Comparison of ENCODE assay signal across 22 cellular contexts in genomic region chr1:50371749-50372148, GRCh38. TPM values are rescaled to one million over a fixed set of nuclear protein-coding genes. Genes with fewer than 3 reads are reported as not detected.
DNase-seq lines count a peak whose midpoint lies in the region; ATAC-seq, FAIRE-seq and TF ChIP-seq lines count a peak whose summit lies in the region.
"Had no signal": no experiment of that assay in that cellular context is flagged by ENCODE, and none has a peak within 500 bp of the region (broad histone marks: within the 10 kb centered on the region; RNA-seq: fewer than 3 reads in every experiment).

No MANE protein-coding gene starts in this region.

- peaks cover 4% of the 10 kb centered on the region; the same call in 1 of the 3 replicates for H3K4me1 Mint-ChIP-seq in GM23338
- H3K4me1 Mint-ChIP-seq in endothelial cell (ENCODE audit: unreplicated experiment), result no peaks in the 10 kb centered on the region

- peak; percentile 28 for DNase-seq in AG10803 (ENCODE audit: low read depth)
- DNase-seq in GM23338 (ENCODE audit: low spot score), result peak; percentile 48
- DNase-seq in NT2/D1 (ENCODE audit: low read depth, low spot score), result peak; percentile 20
- DNase-seq in keratinocyte (ENCODE audit: low read depth, low spot score), result no peak
- no peak for DNase-seq in endothelial cell (ENCODE audit: low spot score)
- DNase-seq in activated CD8-positive, alpha-beta memory T cell treated with anti-CD3 and anti-CD28 coated beads, Interleukin-2, amount 50 U/mL, for 48 hours, result no peak
- DNase-seq: BE2C, IMR-90, NCI-H1694, NCI-H2081, NCI-H2171, NCI-H524 treated with DMSO at 0.1 percent for 48 hours, NCI-H82, SJCRH30 had no signal

- H3K9me3 Mint-ChIP-seq in GM23338 (peaks cover 24% of the 10 kb centered on the region; the same call in 2 of the 3 replicates), endothelial cell (ENCODE audit: unreplicated experiment) (no peaks in the 10 kb centered on the region)

- H3K27ac Mint-ChIP-seq in GM23338 (no peak overlapping the region), endothelial cell (ENCODE audit: unreplicated experiment) (no peak overlapping the region)

- H3K27me3 Mint-ChIP-seq in GM23338 (ENCODE audit: insufficient read depth, low read depth, poor library complexity) (peaks cover 19% of the 10 kb centered on the region), endothelial cell (ENCODE audit: unreplicated experiment) (peaks cover 3% of the 10 kb centered on the region)

- H3K9me2 ChIP-seq in GM23338 (ENCODE audit: insufficient read depth), result peaks cover 9% of the 10 kb centered on the region

- H4K20me1 ChIP-seq in GM23338 (replicated peaks; ENCODE audit: insufficient read depth) (no peaks in the 10 kb centered on the region), keratinocyte (ENCODE audit: control insufficient read depth, extremely low read depth, insufficient read depth, low read length) (no peaks in the 10 kb centered on the region)

- H3K79me2 ChIP-seq in GM23338 (replicated peaks; ENCODE audit: insufficient read depth) (no peaks in the 10 kb centered on the region), keratinocyte (ENCODE audit: control insufficient read depth, insufficient read depth, low read length) (no peaks in the 10 kb centered on the region)

- H3K4me3 Mint-ChIP-seq in GM23338 (no peak overlapping the region), endothelial cell (ENCODE audit: unreplicated experiment) (no peak overlapping the region)

- no peak for TF ChIP-seq CTCF in AG10803 (conservative IDR thresholded peaks at IDR 0.05; ENCODE audit: low read length)
- TF ChIP-seq CTCF in GM23338 (conservative IDR thresholded peaks at IDR 0.05; ENCODE audit: low read depth in 2 of 2), result no peak
- peak in 1 of 3 experiments; percentile 16 for TF ChIP-seq CTCF in keratinocyte (optimal IDR thresholded peaks at IDR 0.05 in 1 of 3, IDR thresholded peaks at IDR 0.05 in 1 of 3, conservative IDR thresholded peaks at IDR 0.05 in 1 of 3; ENCODE audit: extremely low read depth in 1 of 3, insufficient read depth in 2 of 3, low read length in 3 of 3)
- TF ChIP-seq CTCF in endothelial cell (IDR thresholded peaks at IDR 0.05; ENCODE audit: unreplicated experiment), result no peak

- H3K9ac ChIP-seq in NT2/D1 (ENCODE audit: insufficient read length, low read depth) (no peak overlapping the region), keratinocyte (ENCODE audit: control insufficient read depth, extremely low read depth, insufficient read depth, low read length) (no peak overlapping the region)
- H3K9ac ChIP-seq: KMS-11 had no signal

- dilution Hi-C loops in keratinocyte (cut with MboI; ENCODE audit: extremely low pct_ligation_motif_present, low sequenced_read_pairs), result no loop called here

- peaks cover 3% of the 10 kb centered on the region; the same call in 1 of the 3 replicates for H3K36me3 Mint-ChIP-seq in GM23338 (ENCODE audit: low read depth)
- H3K36me3 Mint-ChIP-seq in endothelial cell (ENCODE audit: low read depth, unreplicated experiment), result no peaks in the 10 kb centered on the region

- peaks cover 16% of the 10 kb centered on the region for H3K27me3 ChIP-seq in GM23338 (ENCODE audit: insufficient read depth)
- H3K27me3 ChIP-seq in NT2/D1 (ENCODE audit: insufficient read depth, insufficient read length), result peaks cover 25% of the 10 kb centered on the region
- H3K27me3 ChIP-seq in keratinocyte (ENCODE audit: control insufficient read depth, extremely low read depth, insufficient read depth, low read length), result peaks cover 34% of the 10 kb centered on the region
- H3K27me3 ChIP-seq: BE2C had no signal

- ATAC-seq in GM23338 (no peak), GM18505 (IDR thresholded peaks at IDR 0.05; ENCODE audit: unreplicated experiment) (no peak), GM21381 (IDR thresholded peaks at IDR 0.05; ENCODE audit: unreplicated experiment) (no peak)
- ATAC-seq: A549, GM12878 had no signal

- H3F3A ChIP-seq in GM23338 (replicated peaks; ENCODE audit: low read depth), result no peaks in the 10 kb centered on the region

- H3K4me3 ChIP-seq in AG10803 (ENCODE audit: low read length), result no peak overlapping the region
- no peak overlapping the region for H3K4me3 ChIP-seq in GM23338
- H3K4me3 ChIP-seq in NT2/D1 (ENCODE audit: insufficient read length, low read depth), result no peak overlapping the region
- H3K4me3 ChIP-seq in keratinocyte (ENCODE audit: control insufficient read depth in 2 of 3, extremely low read depth in 1 of 3, insufficient read depth in 2 of 3, low read depth in 1 of 3, low read length in 3 of 3), result no peak overlapping the region
- H3K4me3 ChIP-seq: A549, GM12878, HAP-1, SJCRH30 had no signal

- peak; percentile 46 for FAIRE-seq in keratinocyte (lab: Jason Lieb, UNC)
- FAIRE-seq: A549, GM12878, RCC 7860 had no signal

- H2AFZ ChIP-seq in GM23338 (no peak overlapping the region), keratinocyte (ENCODE audit: control insufficient read depth, low read length) (no peak overlapping the region)

- H3K36me3 ChIP-seq in GM23338 (ENCODE audit: insufficient read depth), result no peaks in the 10 kb centered on the region
- no peaks in the 10 kb centered on the region for H3K36me3 ChIP-seq in NT2/D1 (ENCODE audit: insufficient read depth, insufficient read length, low read length)
- no peaks in the 10 kb centered on the region for H3K36me3 ChIP-seq in keratinocyte (ENCODE audit: control insufficient read depth in 2 of 2, extremely low read depth in 1 of 2, insufficient read depth in 2 of 2, low read length in 2 of 2)
- H3K36me3 ChIP-seq: BE2C, HAP-1, SJCRH30 had no signal

- no peaks in the 10 kb centered on the region for H3K9me1 ChIP-seq in keratinocyte (ENCODE audit: control insufficient read depth, extremely low read depth, insufficient read depth, low read length)

- H3K27ac ChIP-seq in GM23338 (ENCODE audit: low read depth), result no peak overlapping the region
- no peak overlapping the region for H3K27ac ChIP-seq in keratinocyte (ENCODE audit: control insufficient read depth, insufficient read depth, low read length)
- H3K27ac ChIP-seq: A549, KMS-11, SJCRH30 had no signal

- H3K4me2 ChIP-seq in GM23338, result no peak overlapping the region
- no peak overlapping the region for H3K4me2 ChIP-seq in keratinocyte (ENCODE audit: control insufficient read depth, extremely low read depth, insufficient read depth, low read depth, low read length)
- H3K4me2 ChIP-seq: A549, KMS-11 had no signal

- H3K9me3 ChIP-seq in NT2/D1 (ENCODE audit: insufficient read depth, low read length) (0 out of 2 replicates have a peak, but pooled peaks cover 9% of the 10 kb centered on the region), keratinocyte (ENCODE audit: control insufficient read depth, low read depth, low read length) (no peaks in the 10 kb centered on the region)
- H3K9me3 ChIP-seq: A549, BE2C, HAP-1, SJCRH30 had no signal

- H3K4me1 ChIP-seq in GM23338 (ENCODE audit: insufficient read depth) (no peaks in the 10 kb centered on the region; the same call in 1 of the 2 replicates), NT2/D1 (ENCODE audit: insufficient read depth, insufficient read length) (no peaks in the 10 kb centered on the region), keratinocyte (ENCODE audit: control insufficient read depth, extremely low read depth, insufficient read depth, low read length) (no peaks in the 10 kb centered on the region)
- H3K4me1 ChIP-seq: A549, BE2C, HAP-1, SJCRH30 had no signal

- TF ChIP-seq POLR2A in GM18505 (IDR thresholded peaks at IDR 0.05; ENCODE audit: borderline replicate concordance, extremely low read depth, insufficient read depth, insufficient read length), result no peak

TF ChIP-seq in GM23338, 12 proteins besides CTCF, POLR2A, EP300 and RAD21 (continues in another document):
- no peak for TF ChIP-seq ETS1 (IDR thresholded peaks at IDR 0.05)

RNA-seq across cellular contexts. Expression of gene DMRTA2, which starts 51.5 kb away (rescaled TPM):
- 0.07 TPM in 1 of 2 replicates, not detected in the other for total RNA-seq in GM23338 (2014; rRNA removed; shearing (Covaris generic))
- polyA plus RNA-seq in GM23338 (2016; fragmentation: Nextera tagmentation; extraction: Ambion mirVana) (not detected in 2 replicates), keratinocyte (0.01 TPM in 1 of 3 replicates, not detected in the others)
- polyA plus RNA-seq in keratinocyte (2011; ENCODE audit: low read depth), result not detected
- polyA plus RNA-seq in keratinocyte (2011; cell fraction: cytosol; rRNA removed), result not detected in 2 replicates
- polyA plus RNA-seq in keratinocyte (2011; cell fraction: nucleus; rRNA removed), result not detected in 2 replicates
- polyA plus RNA-seq in keratinocyte (2012; ENCODE audit: low replicate concordance), result not detected in 2 replicates
- polyA minus RNA-seq in keratinocyte, result not detected in 3 replicates
- polyA minus RNA-seq in keratinocyte (2011; cell fraction: cytosol; rRNA and poly(A)+ RNA removed), result not detected
- not detected in 2 replicates for polyA minus RNA-seq in keratinocyte (2011; cell fraction: nucleus; rRNA and poly(A)+ RNA removed)
- total RNA-seq in endothelial cell (ENCODE audit: unreplicated experiment), result not detected
- total RNA-seq: GM12878, IMR-90, OCI-LY7 had no signal
- polyA plus RNA-seq: GM12878 had no signal

Comparison
In these comparisons a context has a peak if more than half of its experiments do, and no peak if none do; other contexts are left out.
1. DNase-seq: peak in AG10803 (single experiment), GM23338 (single experiment) and NT2/D1 (single experiment); none in keratinocyte (single experiment), endothelial cell (single experiment) and activated CD8-positive, alpha-beta memory T cell treated with anti-CD3 and anti-CD28 coated beads, Interleukin-2, amount 50 U/mL, for 48 hours (single experiment).